Comparison of ENCODE assay signal across 16 cellular contexts in the genomic region with DNA sequence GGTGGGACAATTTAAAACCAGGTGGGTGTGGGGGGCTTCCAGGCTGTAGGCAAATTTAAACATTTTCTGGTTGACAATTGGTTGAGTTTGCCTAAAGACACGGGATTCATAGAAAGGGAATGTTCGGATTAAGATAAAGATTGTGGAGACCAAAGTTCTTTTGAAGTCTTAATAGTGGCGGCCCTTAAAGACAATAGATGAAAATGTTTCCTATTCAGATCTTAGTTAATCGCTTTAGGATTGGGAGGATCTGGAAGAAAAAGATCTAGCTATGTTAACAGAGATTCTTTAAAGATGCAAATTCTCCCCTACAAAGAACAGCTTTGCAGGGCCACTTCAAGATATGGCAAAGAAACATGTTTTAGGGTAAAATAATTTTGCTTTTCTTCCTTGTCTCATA. TPM values are rescaled to one million over a fixed set of nuclear protein-coding genes. Genes with fewer than 3 reads are reported as not detected.
DNase-seq lines count a peak whose midpoint lies in the region; ATAC-seq and TF ChIP-seq lines count a peak whose summit lies in the region.
"Had no signal": no experiment of that assay in that cellular context is flagged by ENCODE, and none has a peak within 500 bp of the region (broad histone marks: within the 10 kb centered on the region; RNA-seq: fewer than 3 reads in every experiment).

No MANE protein-coding gene starts in this region.

- H3K27ac ChIP-seq in HUES48 (ENCODE audit: low read depth, low read length): peak overlapping the region; percentile 92
- no peak overlapping the region for H3K27ac ChIP-seq in iPS-20b (ENCODE audit: low read length)

- H3K4me3 ChIP-seq in HUES48 (ENCODE audit: low read depth, low read length) (peak overlapping the region; percentile 37; the same call in 1 of the 2 replicates), iPS-20b (ENCODE audit: low read length) (peak overlapping the region; percentile 26; the same call in 1 of the 2 replicates)

- no peak overlapping the region for H3K4me3 Mint-ChIP-seq in WTC11
- H3K4me3 Mint-ChIP-seq: CD4-positive, alpha-beta memory T cell had no signal

- peaks cover 15% of the 10 kb centered on the region for H3K4me1 ChIP-seq in HUES48 (ENCODE audit: control insufficient read depth, insufficient read depth, low read length)
- H3K4me1 ChIP-seq in iPS-20b (ENCODE audit: insufficient read depth, low read length): no peaks in the 10 kb centered on the region; the same call in 1 of the 2 replicates

- H3K27ac Mint-ChIP-seq in WTC11: peak overlapping the region; percentile 68; the same call in 1 of the 2 replicates

- DNase-seq in WTC11 (ENCODE audit: low spot score): no peak
- DNase-seq in NCI-H2171 treated with DMSO at 0.1 percent for 48 hours (lab: John Stamatoyannopoulos, UW): no peak
- DNase-seq in DMS79 (lab: John Stamatoyannopoulos, UW): no peak
- DNase-seq: C1 segment of cervical spinal cord; Calu3; CD4-positive, alpha-beta memory T cell; COR-L47; DMS53; DND-41; GOT3; HCEC 1CT had no signal

- POLR2A ChIA-PET in WTC11 (lab: Charles Lee): no interaction called here

- peaks cover 3% of the 10 kb centered on the region; the same call in 1 of the 2 replicates for H3K27me3 Mint-ChIP-seq in WTC11 (ENCODE audit: low read depth)

- H3K36me3 ChIP-seq in HUES48 (ENCODE audit: control insufficient read depth, insufficient read depth, low read length) (peaks cover 16% of the 10 kb centered on the region), iPS-20b (ENCODE audit: insufficient read depth, low read depth, low read length) (peaks cover 15% of the 10 kb centered on the region)

- H3K36me3 Mint-ChIP-seq in WTC11: peaks cover 61% of the 10 kb centered on the region
- H3K36me3 Mint-ChIP-seq: CD4-positive, alpha-beta memory T cell had no signal

- H3K9me3 ChIP-seq in HUES48 (ENCODE audit: control insufficient read depth, insufficient read depth, low read length) (peaks cover 42% of the 10 kb centered on the region), iPS-20b (ENCODE audit: insufficient read depth, low read depth, low read length) (peaks cover 39% of the 10 kb centered on the region)

- no peak for TF ChIP-seq CTCF in WTC11 (IDR thresholded peaks at IDR 0.05)

- H3K9ac ChIP-seq in HUES48 (ENCODE audit: low read depth, low read length) (no peak overlapping the region), iPS-20b (ENCODE audit: low read depth, low read length) (no peak overlapping the region)

- peaks cover 29% of the 10 kb centered on the region for H3K4me1 Mint-ChIP-seq in WTC11

- CTCF ChIA-PET in WTC11 (lab: Charles Lee): no interaction called here

- ATAC-seq in WTC11 (no peak), GM21360 (IDR thresholded peaks at IDR 0.05; ENCODE audit: unreplicated experiment) (no peak), GM19035 (IDR thresholded peaks at IDR 0.05; ENCODE audit: unreplicated experiment) (no peak)

- H3K9me3 Mint-ChIP-seq in WTC11: peaks cover 51% of the 10 kb centered on the region

- no peaks in the 10 kb centered on the region for H3K27me3 ChIP-seq in HUES48 (ENCODE audit: control insufficient read depth, insufficient read depth, low read length)
- no peaks in the 10 kb centered on the region; the same call in 1 of the 2 replicates for H3K27me3 ChIP-seq in iPS-20b (ENCODE audit: insufficient read depth, low read length)

TF ChIP-seq in WTC11, 78 proteins besides CTCF, POLR2A, EP300 and RAD21:
- TF ChIP-seq FOXJ3 (CRISPR knock-in tag; IDR thresholded peaks at IDR 0.05; ENCODE audit: borderline replicate concordance) (no peak), MYBL2 (CRISPR knock-in tag; IDR thresholded peaks at IDR 0.05) (no peak), ELF4 (CRISPR knock-in tag; IDR thresholded peaks at IDR 0.05; ENCODE audit: low read depth) (no peak), FOXK1 (CRISPR knock-in tag; IDR thresholded peaks at IDR 0.05) (no peak), NR2C2 (CRISPR knock-in tag; IDR thresholded peaks at IDR 0.05) (no peak)
- TF ChIP-seq, protein P1, sequence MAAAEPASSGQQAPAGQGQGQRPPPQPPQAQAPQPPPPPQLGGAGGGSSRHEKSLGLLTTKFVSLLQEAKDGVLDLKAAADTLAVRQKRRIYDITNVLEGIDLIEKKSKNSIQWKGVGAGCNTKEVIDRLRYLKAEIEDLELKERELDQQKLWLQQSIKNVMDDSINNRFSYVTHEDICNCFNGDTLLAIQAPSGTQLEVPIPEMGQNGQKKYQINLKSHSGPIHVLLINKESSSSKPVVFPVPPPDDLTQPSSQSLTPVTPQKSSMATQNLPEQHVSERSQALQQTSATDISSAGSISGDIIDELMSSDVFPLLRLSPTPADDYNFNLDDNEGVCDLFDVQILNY (CRISPR knock-in tag; IDR thresholded peaks at IDR 0.05): no peak
- TF ChIP-seq, protein P2, sequence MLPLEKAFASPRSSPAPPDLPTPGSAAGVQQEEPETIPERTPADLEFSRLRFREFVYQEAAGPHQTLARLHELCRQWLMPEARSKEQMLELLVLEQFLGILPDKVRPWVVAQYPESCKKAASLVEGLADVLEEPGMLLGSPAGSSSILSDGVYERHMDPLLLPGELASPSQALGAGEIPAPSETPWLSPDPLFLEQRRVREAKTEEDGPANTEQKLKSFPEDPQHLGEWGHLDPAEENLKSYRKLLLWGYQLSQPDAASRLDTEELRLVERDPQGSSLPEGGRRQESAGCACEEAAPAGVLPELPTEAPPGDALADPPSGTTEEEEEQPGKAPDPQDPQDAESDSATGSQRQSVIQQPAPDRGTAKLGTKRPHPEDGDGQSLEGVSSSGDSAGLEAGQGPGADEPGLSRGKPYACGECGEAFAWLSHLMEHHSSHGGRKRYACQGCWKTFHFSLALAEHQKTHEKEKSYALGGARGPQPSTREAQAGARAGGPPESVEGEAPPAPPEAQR (CRISPR knock-in tag; IDR thresholded peaks at IDR 0.05): no peak
- TF ChIP-seq, protein P3, sequence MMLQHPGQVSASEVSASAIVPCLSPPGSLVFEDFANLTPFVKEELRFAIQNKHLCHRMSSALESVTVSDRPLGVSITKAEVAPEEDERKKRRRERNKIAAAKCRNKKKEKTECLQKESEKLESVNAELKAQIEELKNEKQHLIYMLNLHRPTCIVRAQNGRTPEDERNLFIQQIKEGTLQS (CRISPR knock-in tag; conservative IDR thresholded peaks at IDR 0.05): no peak

RNA-seq across cellular contexts. Expression of a gene that starts 4.8 kb away (rescaled TPM):
- total RNA-seq in WTC11 (2021): 0.50 to 1.9 TPM (median 1.1 TPM) in 3 replicates
- total RNA-seq: A172; CD4-positive, alpha-beta memory T cell had no signal

RNA-seq across cellular contexts. Expression of a gene that starts 4.8 kb away (rescaled TPM):
- total RNA-seq in WTC11 (2021): 7.1 to 8.4 TPM (median 7.2 TPM) in 3 replicates
